In genomic region chr1:156689960-156690672, GRCh38 we compare ENCODE assay signal across 10 cellular contexts. TPM values are rescaled to one million over a fixed set of nuclear protein-coding genes. Genes with fewer than 3 reads are reported as not detected.
DNase-seq lines count a peak whose midpoint lies in the region; ATAC-seq and TF ChIP-seq lines count a peak whose summit lies in the region.
"Had no signal": no experiment of that assay in that cellular context is flagged by ENCODE, and none has a peak within 500 bp of the region (broad histone marks: within the 10 kb centered on the region; RNA-seq: fewer than 3 reads in every experiment).

No MANE protein-coding gene starts in this region.

- peaks cover 0 to 35% (median 4%) of the 10 kb centered on the region in 45 donors for H3K27me3 ChIP-seq in dorsolateral prefrontal cortex
- H3K27me3 ChIP-seq: SJSA1 had no signal

- H3K27me3 Mint-ChIP-seq in nephron (ENCODE audit: low read depth), result peaks cover 6% of the 10 kb centered on the region

- H3K4me3 Mint-ChIP-seq in nephron, result peak overlapping the region; percentile 81 to 85 (median 84)

- TF ChIP-seq CTCF in dorsolateral prefrontal cortex (IDR thresholded peaks at IDR 0.05 in 54 of 56, conservative IDR thresholded peaks at IDR 0.05 in 2 of 56; ENCODE audit: low read depth in 1 of 56, partially characterized antibody in 56 of 56) (no peak), nephron (IDR thresholded peaks at IDR 0.05; ENCODE audit: unreplicated experiment in 3 of 3) (no peak)

- peak overlapping the region in 42 of 59 donors; percentile 2 to 54 (median 26) for H3K4me3 ChIP-seq in dorsolateral prefrontal cortex

- H3K4me1 Mint-ChIP-seq in nephron, result peaks cover 55% of the 10 kb centered on the region

- no peak overlapping the region for H3K27ac ChIP-seq in dorsolateral prefrontal cortex
- H3K27ac ChIP-seq: SJSA1 had no signal

- peak overlapping the region; percentile 85 to 95 (median 95) for H3K27ac Mint-ChIP-seq in nephron

- no peaks in the 10 kb centered on the region for H3K9me3 Mint-ChIP-seq in nephron
- H3K9me3 Mint-ChIP-seq: stimulated activated naive CD8-positive, alpha-beta T cell treated with anti-CD3 and anti-CD28 coated beads, Interleukin-15, amount 100 ng/mL, for 72 hours had no signal

- DNase-seq in DMS79 treated with DMSO at 0.1 percent for 48 hours (lab: John Stamatoyannopoulos, UW) (peak; percentile 64), NCI-H1105 (lab: John Stamatoyannopoulos, UW) (peak; percentile 60), dorsolateral prefrontal cortex (no peak), inferior parietal cortex (ENCODE audit: extremely low spot score) (no peak), NCI-H524 treated with DMSO at 0.1 percent for 48 hours (lab: John Stamatoyannopoulos, UW) (no peak)

- ATAC-seq in HG02763 (IDR thresholded peaks at IDR 0.05; ENCODE audit: unreplicated experiment) (no peak), GM21528 (IDR thresholded peaks at IDR 0.05; ENCODE audit: low FRiP score, unreplicated experiment) (no peak)

- intact Hi-C loops in dorsolateral prefrontal cortex (cut with DNase I), result loop anchor here (1.0 to 10.0 kb wide), 5 partner anchors 17 to 195 kb away; partner anchors contain the start of genes ISG20L2 (in 1 of the 2), METTL25B (in 1 of the 2) and PRCC (in 1 of the 2)

- no peaks in the 10 kb centered on the region for H3K36me3 Mint-ChIP-seq in nephron (ENCODE audit: low read depth)

RNA-seq across cellular contexts. Expression of gene NES, which starts 12.9 kb away (rescaled TPM):
- 10 to 100 TPM in 116 of 120 experiments, 1 to 10 TPM in 4; 6.0 to 31.4 (median 15.6) TPM for total RNA-seq in dorsolateral prefrontal cortex

RNA-seq across cellular contexts. Expression of gene CRABP2, which starts 15.3 kb away (rescaled TPM):
- 10 to 100 TPM in 47 of 120 experiments, 1 to 10 TPM in 73; 1.8 to 25.0 (median 9.2) TPM for total RNA-seq in dorsolateral prefrontal cortex

RNA-seq across cellular contexts. Expression of gene METTL25B, which starts 38.2 kb away (rescaled TPM):
- total RNA-seq in dorsolateral prefrontal cortex, result 10 to 100 TPM; 18.8 to 53.1 (median 32.3) TPM

RNA-seq across cellular contexts. Expression of gene ISG20L2, which starts 38.5 kb away (rescaled TPM):
- 10 to 100 TPM; 16.3 to 48.9 (median 30.2) TPM for total RNA-seq in dorsolateral prefrontal cortex

RNA-seq across cellular contexts. Expression of gene BCAN, which starts 48.2 kb away (rescaled TPM):
- 100 to 1,000 TPM in 103 of 120 experiments, 10 to 100 TPM in 17; 56.3 to 240 (median 123) TPM for total RNA-seq in dorsolateral prefrontal cortex
- total RNA-seq: SJSA1 had no signal

Comparison
In these comparisons a context has a peak if more than half of its experiments do, and no peak if none do; other contexts are left out.
1. DNase-seq: peak in DMS79 treated with DMSO at 0.1 percent for 48 hours (single experiment) and NCI-H1105 (single experiment); none in dorsolateral prefrontal cortex (0 of 10), inferior parietal cortex (single experiment) and NCI-H524 treated with DMSO at 0.1 percent for 48 hours (single experiment).